In genomic region chr17:50221500-50222480, GRCh38 we compare ENCODE assay signal across 11 cellular contexts. TPM values are rescaled to one million over a fixed set of nuclear protein-coding genes. Genes with fewer than 3 reads are reported as not detected.
DNase-seq lines count a peak whose midpoint lies in the region; ATAC-seq, FAIRE-seq and TF ChIP-seq lines count a peak whose summit lies in the region.
"Had no signal": no experiment of that assay in that cellular context is flagged by ENCODE, and none has a peak within 500 bp of the region (broad histone marks: within the 10 kb centered on the region; RNA-seq: fewer than 3 reads in every experiment).

No MANE protein-coding gene starts in this region.

- H3K9ac ChIP-seq in kidney (ENCODE audit: low read length in 2 of 2) = no peak overlapping the region

- H3K27me3 Mint-ChIP-seq in activated CD4-positive, alpha-beta memory T cell treated with anti-CD3 and anti-CD28 coated beads, Interleukin-2, amount 10 ng/mL, durations not matched to agents 7 days and 5 days = peaks cover 18% of the 10 kb centered on the region
- peaks cover 1% of the 10 kb centered on the region for H3K27me3 Mint-ChIP-seq in activated CD4-positive, alpha-beta memory T cell treated with anti-CD3 and anti-CD28 coated beads for 36 hours
- peaks cover 24% of the 10 kb centered on the region for H3K27me3 Mint-ChIP-seq in activated CD8-positive, alpha-beta T cell treated with anti-CD3 and anti-CD28 coated beads, Interleukin-2, amount 10 ng/mL, durations not matched to agents 7 days and 5 days (ENCODE audit: low read depth)

- H3K36me3 ChIP-seq in kidney (ENCODE audit: control insufficient read depth in 1 of 2, insufficient read depth in 2 of 2, low read length in 2 of 2) (no peaks in the 10 kb centered on the region), upper lobe of right lung (no peaks in the 10 kb centered on the region)

- CTCF ChIA-PET in activated CD4-positive, alpha-beta memory T cell treated with anti-CD3 and anti-CD28 coated beads, Interleukin-2, amount 10 ng/mL, durations not matched to agents 7 days and 5 days (lab: Charles Lee) = interaction anchor here (1.0 to 1.6 kb wide), 2 partner anchors 16 to 176 kb away, joined by 3 read pairs; partner anchors contain the start of gene LRRC59
- CTCF ChIA-PET in activated CD4-positive, alpha-beta memory T cell treated with anti-CD3 and anti-CD28 coated beads for 36 hours (lab: Charles Lee) = interaction anchor here (0.9 kb wide), 1 partner anchor 20 kb away, joined by 3 read pairs; the partner anchor contains the start of gene COL1A1
- CTCF ChIA-PET in activated CD8-positive, alpha-beta T cell treated with anti-CD3 and anti-CD28 coated beads, Interleukin-2, amount 10 ng/mL, durations not matched to agents 7 days and 5 days (lab: Charles Lee) = interaction anchor here (0.7 to 1.6 kb wide), 5 partner anchors 9 to 53 kb away, joined by 3 to 7 read pairs (median 4); partner anchors contain the start of genes COL1A1 and TMEM92

- POLR2A ChIA-PET in activated CD4-positive, alpha-beta memory T cell treated with anti-CD3 and anti-CD28 coated beads, Interleukin-2, amount 10 ng/mL, durations not matched to agents 7 days and 5 days (lab: Charles Lee) = no interaction called here
- POLR2A ChIA-PET in activated CD4-positive, alpha-beta memory T cell treated with anti-CD3 and anti-CD28 coated beads for 36 hours (lab: Charles Lee) = interaction anchor here (1.0 kb wide), 1 partner anchor 9 kb away, joined by 3 read pairs; no protein-coding TSS in a partner anchor
- POLR2A ChIA-PET in activated CD8-positive, alpha-beta T cell treated with anti-CD3 and anti-CD28 coated beads, Interleukin-2, amount 10 ng/mL, durations not matched to agents 7 days and 5 days (lab: Charles Lee) = interaction anchor here (0.6 to 1.2 kb wide), 2 partner anchors 9 to 648 kb away, joined by 3 to 4 read pairs; no protein-coding TSS in a partner anchor

- H3K27me3 ChIP-seq in upper lobe of right lung = no peaks in the 10 kb centered on the region

- intact Hi-C loops in activated CD4-positive, alpha-beta memory T cell treated with anti-CD3 and anti-CD28 coated beads for 36 hours (cut with micrococcal nuclease) = no loop called here
- intact Hi-C loops in kidney (cut with DNase I) = no loop called here
- intact Hi-C loops in upper lobe of right lung (cut with DNase I) = no loop called here

- H3K4me3 Mint-ChIP-seq in activated CD4-positive, alpha-beta memory T cell treated with anti-CD3 and anti-CD28 coated beads, Interleukin-2, amount 10 ng/mL, durations not matched to agents 7 days and 5 days = no peak overlapping the region
- H3K4me3 Mint-ChIP-seq in activated CD4-positive, alpha-beta memory T cell treated with anti-CD3 and anti-CD28 coated beads for 36 hours = no peak overlapping the region
- H3K4me3 Mint-ChIP-seq in activated CD8-positive, alpha-beta T cell treated with anti-CD3 and anti-CD28 coated beads, Interleukin-2, amount 10 ng/mL, durations not matched to agents 7 days and 5 days = peak overlapping the region; percentile 42

- H3K9me3 ChIP-seq in kidney (ENCODE audit: control insufficient read depth in 1 of 2, low read length in 2 of 2) = peaks cover 2 to 3% of the 10 kb centered on the region in 2 donors
- H3K9me3 ChIP-seq in upper lobe of right lung = no peaks in the 10 kb centered on the region

- peaks cover 8% of the 10 kb centered on the region for H3K9me3 Mint-ChIP-seq in activated CD4-positive, alpha-beta memory T cell treated with anti-CD3 and anti-CD28 coated beads, Interleukin-2, amount 10 ng/mL, durations not matched to agents 7 days and 5 days
- H3K9me3 Mint-ChIP-seq in activated CD4-positive, alpha-beta memory T cell treated with anti-CD3 and anti-CD28 coated beads for 36 hours = peaks cover 17% of the 10 kb centered on the region
- H3K9me3 Mint-ChIP-seq in activated CD8-positive, alpha-beta T cell treated with anti-CD3 and anti-CD28 coated beads, Interleukin-2, amount 10 ng/mL, durations not matched to agents 7 days and 5 days (ENCODE audit: insufficient read depth) = peaks cover 8% of the 10 kb centered on the region

- H3K4me3 ChIP-seq in kidney (ENCODE audit: low read length in 2 of 2) (no peak overlapping the region), upper lobe of right lung (peak overlapping the region; percentile 0)

- peak; percentile 29 for DNase-seq in activated CD4-positive, alpha-beta memory T cell treated with anti-CD3 and anti-CD28 coated beads, Interleukin-2, amount 10 ng/mL, durations not matched to agents 7 days and 5 days
- DNase-seq in activated CD4-positive, alpha-beta memory T cell treated with anti-CD3 and anti-CD28 coated beads for 36 hours = no peak
- peak; percentile 74 for DNase-seq in activated CD8-positive, alpha-beta T cell treated with anti-CD3 and anti-CD28 coated beads, Interleukin-2, amount 10 ng/mL, durations not matched to agents 7 days and 5 days
- DNase-seq in kidney = peak; percentile 58
- DNase-seq in upper lobe of right lung = peak; percentile 93
- no peak for DNase-seq in COLO829 (ENCODE audit: low spot score)
- DNase-seq: activated gamma-delta T cell treated with Interleukin-2 at 50 U/mL for 16 hours, islet precursor cell had no signal

- FAIRE-seq in kidney (lab: Jason Lieb, UNC) = no peak

- H3K27ac ChIP-seq in kidney (ENCODE audit: low read depth in 2 of 2, low read length in 2 of 2) (no peak overlapping the region), upper lobe of right lung (peak overlapping the region; percentile 84)

- ATAC-seq in activated CD8-positive, alpha-beta T cell treated with anti-CD3 and anti-CD28 coated beads, Interleukin-2, amount 10 ng/mL, durations not matched to agents 7 days and 5 days = peak; percentile 96
- ATAC-seq in upper lobe of right lung (peak; percentile 92), GM18519 (IDR thresholded peaks at IDR 0.05; ENCODE audit: low FRiP score, unreplicated experiment) (no peak), HG02571 (IDR thresholded peaks at IDR 0.05; ENCODE audit: unreplicated experiment) (no peak)

- H3K27ac Mint-ChIP-seq in activated CD4-positive, alpha-beta memory T cell treated with anti-CD3 and anti-CD28 coated beads, Interleukin-2, amount 10 ng/mL, durations not matched to agents 7 days and 5 days = no peak overlapping the region
- no peak overlapping the region for H3K27ac Mint-ChIP-seq in activated CD4-positive, alpha-beta memory T cell treated with anti-CD3 and anti-CD28 coated beads for 36 hours
- peak overlapping the region; percentile 89 for H3K27ac Mint-ChIP-seq in activated CD8-positive, alpha-beta T cell treated with anti-CD3 and anti-CD28 coated beads, Interleukin-2, amount 10 ng/mL, durations not matched to agents 7 days and 5 days

- peaks cover 7% of the 10 kb centered on the region for H3K4me1 Mint-ChIP-seq in activated CD4-positive, alpha-beta memory T cell treated with anti-CD3 and anti-CD28 coated beads, Interleukin-2, amount 10 ng/mL, durations not matched to agents 7 days and 5 days
- H3K4me1 Mint-ChIP-seq in activated CD4-positive, alpha-beta memory T cell treated with anti-CD3 and anti-CD28 coated beads for 36 hours (ENCODE audit: low read depth) = peaks cover 10% of the 10 kb centered on the region
- H3K4me1 Mint-ChIP-seq in activated CD8-positive, alpha-beta T cell treated with anti-CD3 and anti-CD28 coated beads, Interleukin-2, amount 10 ng/mL, durations not matched to agents 7 days and 5 days (ENCODE audit: low read depth) = peaks cover 22% of the 10 kb centered on the region

- peaks cover 0 to 2% of the 10 kb centered on the region in 2 donors for H3K4me1 ChIP-seq in kidney (ENCODE audit: control insufficient read depth in 1 of 2, insufficient read depth in 1 of 2, low read depth in 1 of 2, low read length in 2 of 2)
- H3K4me1 ChIP-seq in upper lobe of right lung = peaks cover 50% of the 10 kb centered on the region

- TF ChIP-seq CTCF in kidney (IDR thresholded peaks at IDR 0.05; ENCODE audit: borderline replicate concordance, extremely low read depth, insufficient read depth) (no peak), upper lobe of right lung (IDR thresholded peaks at IDR 0.05) (no peak)

- H3K36me3 Mint-ChIP-seq in activated CD4-positive, alpha-beta memory T cell treated with anti-CD3 and anti-CD28 coated beads, Interleukin-2, amount 10 ng/mL, durations not matched to agents 7 days and 5 days (ENCODE audit: low read depth) = peaks cover 2% of the 10 kb centered on the region
- H3K36me3 Mint-ChIP-seq in activated CD4-positive, alpha-beta memory T cell treated with anti-CD3 and anti-CD28 coated beads for 36 hours = peaks cover 7% of the 10 kb centered on the region
- H3K36me3 Mint-ChIP-seq in activated CD8-positive, alpha-beta T cell treated with anti-CD3 and anti-CD28 coated beads, Interleukin-2, amount 10 ng/mL, durations not matched to agents 7 days and 5 days (ENCODE audit: low read depth) = no peaks in the 10 kb centered on the region

RNA-seq across cellular contexts. Expression of gene COL1A1, which starts 20.4 kb away (rescaled TPM):
- total RNA-seq in activated CD4-positive, alpha-beta memory T cell treated with anti-CD3 and anti-CD28 coated beads, Interleukin-2, amount 10 ng/mL, durations not matched to agents 7 days and 5 days = under 1 TPM; 0.50 to 0.55 TPM
- total RNA-seq in activated CD4-positive, alpha-beta memory T cell treated with anti-CD3 and anti-CD28 coated beads for 36 hours = 1 to 10 TPM; 2.3 to 3.7 TPM
- under 1 TPM; 0.18 to 0.26 TPM for total RNA-seq in activated CD8-positive, alpha-beta T cell treated with anti-CD3 and anti-CD28 coated beads, Interleukin-2, amount 10 ng/mL, durations not matched to agents 7 days and 5 days
- total RNA-seq in kidney = 142 TPM
- polyA plus RNA-seq in kidney (ENCODE audit: insufficient read depth, low read depth, low replicate concordance) = 9.2 TPM
- total RNA-seq in upper lobe of right lung = 154 TPM

RNA-seq across cellular contexts. Expression of gene TMEM92, which starts 52.5 kb away (rescaled TPM):
- under 1 TPM in 1 of 2 experiments, not detected in 1; 0.08 TPM for total RNA-seq in activated CD4-positive, alpha-beta memory T cell treated with anti-CD3 and anti-CD28 coated beads, Interleukin-2, amount 10 ng/mL, durations not matched to agents 7 days and 5 days
- under 1 TPM in 1 of 2 experiments, not detected in 1; 0.07 TPM for total RNA-seq in activated CD4-positive, alpha-beta memory T cell treated with anti-CD3 and anti-CD28 coated beads for 36 hours
- not detected for total RNA-seq in activated CD8-positive, alpha-beta T cell treated with anti-CD3 and anti-CD28 coated beads, Interleukin-2, amount 10 ng/mL, durations not matched to agents 7 days and 5 days
- total RNA-seq in kidney (2.4 TPM), upper lobe of right lung (11.3 TPM)
- not detected for polyA plus RNA-seq in kidney (ENCODE audit: insufficient read depth, low read depth, low replicate concordance)

RNA-seq across cellular contexts. Expression of gene SGCA, which starts 56.0 kb away (rescaled TPM):
- under 1 TPM in 1 of 2 experiments, not detected in 1; 0.30 TPM for total RNA-seq in activated CD4-positive, alpha-beta memory T cell treated with anti-CD3 and anti-CD28 coated beads, Interleukin-2, amount 10 ng/mL, durations not matched to agents 7 days and 5 days
- under 1 TPM in 1 of 2 experiments, not detected in 1; 0.59 TPM for total RNA-seq in activated CD4-positive, alpha-beta memory T cell treated with anti-CD3 and anti-CD28 coated beads for 36 hours
- total RNA-seq in activated CD8-positive, alpha-beta T cell treated with anti-CD3 and anti-CD28 coated beads, Interleukin-2, amount 10 ng/mL, durations not matched to agents 7 days and 5 days = not detected
- 4.2 TPM for total RNA-seq in kidney
- polyA plus RNA-seq in kidney (ENCODE audit: insufficient read depth, low read depth, low replicate concordance) = 5.5 TPM
- total RNA-seq in upper lobe of right lung = 27.8 TPM
- total RNA-seq: NCI-H460 had no signal

Comparison
In these comparisons a context has a peak if more than half of its experiments do, and no peak if none do; other contexts are left out.
1. DNase-seq: peak in activated CD4-positive, alpha-beta memory T cell treated with anti-CD3 and anti-CD28 coated beads, Interleukin-2, amount 10 ng/mL, durations not matched to agents 7 days and 5 days (single experiment), activated CD8-positive, alpha-beta T cell treated with anti-CD3 and anti-CD28 coated beads, Interleukin-2, amount 10 ng/mL, durations not matched to agents 7 days and 5 days (single experiment), kidney (single experiment) and upper lobe of right lung (single experiment); none in activated CD4-positive, alpha-beta memory T cell treated with anti-CD3 and anti-CD28 coated beads for 36 hours (single experiment) and COLO829 (single experiment).
2. ATAC-seq: peak in activated CD8-positive, alpha-beta T cell treated with anti-CD3 and anti-CD28 coated beads, Interleukin-2, amount 10 ng/mL, durations not matched to agents 7 days and 5 days (single experiment) and upper lobe of right lung (single experiment); none in GM18519 (single experiment) and HG02571 (single experiment).
3. RNA of gene COL1A1, which starts 20.4 kb away (total RNA-seq): 154 TPM in upper lobe of right lung (single experiment) and 142 TPM in kidney (single experiment); 2.3 to 3.7 TPM in activated CD4-positive, alpha-beta memory T cell treated with anti-CD3 and anti-CD28 coated beads for 36 hours, 0.50 to 0.55 TPM in activated CD4-positive, alpha-beta memory T cell treated with anti-CD3 and anti-CD28 coated beads, Interleukin-2, amount 10 ng/mL, durations not matched to agents 7 days and 5 days and 0.18 to 0.26 TPM in activated CD8-positive, alpha-beta T cell treated with anti-CD3 and anti-CD28 coated beads, Interleukin-2, amount 10 ng/mL, durations not matched to agents 7 days and 5 days; every median in the first group is over 10 times any median in the second.